In genomic region chr7:155559519-155560108, GRCh38 we compare ENCODE assay signal across 35 cellular contexts. TPM values are rescaled to one million over a fixed set of nuclear protein-coding genes. Genes with fewer than 3 reads are reported as not detected.
"Had no signal": no experiment of that assay in that cellular context is flagged by ENCODE, and none has a peak within 500 bp of the region (broad histone marks: within the 10 kb centered on the region; RNA-seq: fewer than 3 reads in every experiment).

No MANE protein-coding gene starts in this region.

- H3K4me1 ChIP-seq: adrenal gland, body of pancreas, breast epithelium had no signal

- H3K9me3 ChIP-seq: adrenal gland, body of pancreas, breast epithelium, MG63 had no signal

- DNase-seq: activated B cell treated with CpG ODN at 0.5 μM for 24 hours; activated CD4-positive, alpha-beta memory T cell treated with anti-CD3 and anti-CD28 coated beads for 36 hours; activated CD4-positive, alpha-beta T cell treated with anti-CD3 and anti-CD28 coated beads for 4 hours; activated CD4-positive, alpha-beta T cell treated with anti-CD3 and anti-CD28 coated beads, Interleukin-2, amount 50 U/mL, for 1 hour; activated CD4-positive, CD25-positive, alpha-beta regulatory T cell treated with anti-CD3 and anti-CD28 coated beads, Interleukin-2, amount 50 U/mL, for 72 hours; activated CD8-positive, alpha-beta memory T cell treated with anti-CD3 and anti-CD28 coated beads, Interleukin-2, amount 50 U/mL, for 4 hours; activated gamma-delta T cell treated with Interleukin-2 at 50 U/mL for 16 hours; activated naive CD4-positive, alpha-beta T cell treated with anti-CD3 and anti-CD28 coated beads for 36 hours; activated T-cell treated with anti-CD3 and anti-CD28 coated beads for 4 hours; activated T-cell treated with anti-CD3 and anti-CD28 coated beads, Interleukin-2, amount 50 U/mL, for 4 hours; adrenal gland; body of pancreas; Kasumi-1; KG1; MG63; NCI-H1048; NCI-H1105 treated with DMSO at 0.1 percent for 48 hours; NCI-H1436; NCI-H1694; NCI-H1930; NCI-H2081 treated with DMSO at 0.1 percent for 48 hours; NCI-H226; NCI-H524 treated with DMSO at 0.1 percent for 48 hours; T1000 had no signal

- H3K4me3 ChIP-seq: adrenal gland, body of pancreas, breast epithelium, MG63, SK-N-MC had no signal

- H3K27ac ChIP-seq: adrenal gland, body of pancreas, breast epithelium, RWPE1, SK-N-MC had no signal

- FAIRE-seq: astrocyte had no signal

- H3K27me3 ChIP-seq: body of pancreas, MG63 had no signal

- ATAC-seq: activated naive CD4-positive, alpha-beta T cell treated with anti-CD3 and anti-CD28 coated beads, Interleukin-2, amount 50 U/mL, for 72 hours; activated T-cell treated with anti-CD3 and anti-CD28 coated beads, Interleukin-2, amount 50 U/mL, for 4 hours; body of pancreas; Right ventricle myocardium inferior had no signal

- H3K36me3 ChIP-seq: adrenal gland, breast epithelium, MG63 had no signal

RNA-seq across cellular contexts. Expression of gene CNPY1, which starts 13.3 kb away (rescaled TPM):
- total RNA-seq: activated B cell treated with CpG ODN at 0.5 μM for 24 hours; activated CD4-positive, alpha-beta memory T cell treated with anti-CD3 and anti-CD28 coated beads for 36 hours; activated naive CD4-positive, alpha-beta T cell treated with anti-CD3 and anti-CD28 coated beads for 36 hours; activated naive CD4-positive, alpha-beta T cell treated with anti-CD3 and anti-CD28 coated beads, Interleukin-2, amount 50 U/mL, for 72 hours; activated T-cell treated with anti-CD3 and anti-CD28 coated beads, Interleukin-2, amount 50 U/mL, for 4 hours; activated T-helper 1 cell treated with anti-CD3 and anti-CD28 coated beads, Interleukin-12 subunit alpha, Interleukin-12 subunit beta, Interleukin-2, Interleukin-4 antibody, amounts not matched to agents 30 ng/mL and 10 ng/mL and 1 ng/mL, durations not matched to agents 14 hours and 24 hours and 36 hours; adrenal gland; astrocyte; body of pancreas; cardiac septum; NCI-H460; Right ventricle myocardium inferior; T-helper 1 cell treated with Interleukin-12 subunit alpha and Interleukin-12 subunit beta and Interleukin-4 antibody, amounts not matched to agents 30 ng/mL and 1 ng/mL, for 36 hours; T-helper 2 cell treated with Interferon-gamma antibody and Interleukin-4, amounts not matched to agents 100 ng/mL and 5 ng/mL, for 36 hours had no signal
- polyA plus RNA-seq: adrenal gland had no signal
